8 cellular contexts compared by ENCODE assay signal in the genomic region with DNA sequence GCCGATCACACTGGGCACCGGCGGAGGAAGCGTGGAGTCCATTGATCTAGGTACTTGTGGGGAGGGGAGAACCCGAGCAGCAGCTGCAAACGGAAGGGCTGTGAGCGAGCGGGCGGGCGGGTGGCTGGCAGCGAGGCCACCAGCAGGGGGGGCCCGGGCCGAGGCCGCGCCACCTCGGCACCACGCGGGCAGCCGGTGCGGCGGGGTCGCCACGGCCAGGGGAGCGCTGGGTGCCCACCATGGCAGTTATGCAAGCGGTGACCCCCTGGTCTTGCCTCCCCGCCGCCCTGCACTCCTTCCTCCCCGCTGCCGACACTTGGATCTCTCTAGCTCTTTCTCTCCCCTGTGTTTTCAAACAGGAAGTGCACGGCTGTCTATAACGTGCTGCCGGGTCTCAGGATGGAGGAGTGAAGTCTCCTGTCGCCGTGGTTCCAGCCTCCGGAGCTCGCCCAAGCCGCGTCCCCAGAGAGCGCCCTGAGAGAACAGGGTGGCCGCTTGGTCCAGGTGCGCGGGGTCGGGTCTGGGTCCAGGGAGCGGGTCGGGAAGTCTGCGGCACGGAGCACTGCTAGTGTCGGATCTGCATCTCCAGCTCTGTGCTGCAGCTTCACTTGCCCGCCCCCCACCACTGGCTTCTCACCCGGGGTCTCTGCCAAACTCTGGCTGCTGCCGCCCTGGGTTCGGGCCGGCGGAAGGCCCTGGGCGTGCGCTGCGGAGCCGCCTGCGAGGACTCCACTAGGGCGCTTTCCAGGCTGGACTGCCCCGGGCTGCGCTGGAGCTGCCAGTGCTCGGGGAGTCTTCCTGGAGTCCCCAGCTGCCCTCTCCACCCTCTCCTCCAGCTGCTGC. TPM values are rescaled to one million over a fixed set of nuclear protein-coding genes. Genes with fewer than 3 reads are reported as not detected.
DNase-seq lines count a peak whose midpoint lies in the region; ATAC-seq and TF ChIP-seq lines count a peak whose summit lies in the region.

No MANE protein-coding gene starts in this region.

- peaks cover 10% of the 10 kb centered on the region for H3K4me1 ChIP-seq in RWPE2 (ENCODE audit: insufficient read depth, poor library complexity, severe bottlenecking)
- H3K4me1 ChIP-seq in osteoblast (ENCODE audit: insufficient read depth, low read length) = peaks cover 17% of the 10 kb centered on the region
- H3K4me1 ChIP-seq in tibial artery = peaks cover 0 to 14% (median 7%) of the 10 kb centered on the region in 4 donors

- no peaks in the 10 kb centered on the region for H4K20me1 ChIP-seq in osteoblast (ENCODE audit: insufficient read depth, low read length)

- DNase-seq in DMS153 treated with DMSO at 0.1 percent for 48 hours (lab: John Stamatoyannopoulos, UW; ENCODE audit: unreplicated experiment) (peak; percentile 63), HT-29 (ENCODE audit: low spot score) (peak; percentile 71), RWPE2 (ENCODE audit: low spot score) (peak; percentile 72), activated gamma-delta T cell treated with Interleukin-2 at 50 U/mL for 16 hours (peak; percentile 74), germinal center (ENCODE audit: low spot score) (peak; percentile 89), osteoblast (ENCODE audit: insufficient read length, low spot score, missing footprints) (peak; percentile 94), tibial artery (peak; percentile 58 to 68)

- peak overlapping the region; percentile 59 for H3K27ac ChIP-seq in RWPE2 (ENCODE audit: poor library complexity, severe bottlenecking)
- peak overlapping the region; percentile 81 for H3K27ac ChIP-seq in osteoblast (ENCODE audit: low read depth, low read length)
- peak overlapping the region; percentile 56 to 69 for H3K27ac ChIP-seq in tibial artery

- H3K36me3 ChIP-seq in RWPE2 (ENCODE audit: low read depth) (peaks cover 29% of the 10 kb centered on the region), osteoblast (ENCODE audit: insufficient read depth, low read length) (no peaks in the 10 kb centered on the region), tibial artery (no peaks in the 10 kb centered on the region)

- intact Hi-C loops in tibial artery (cut with DNase I; ENCODE audit: low total_unique reads) = no loop called here

- peak overlapping the region; percentile 78 for H2AFZ ChIP-seq in osteoblast (ENCODE audit: low read length)

- peak overlapping the region; percentile 96 for H3K4me2 ChIP-seq in osteoblast (ENCODE audit: insufficient read depth, low read length)

- H3K4me3 ChIP-seq in RWPE2 (ENCODE audit: severe bottlenecking) (peak overlapping the region; percentile 63), osteoblast (ENCODE audit: insufficient read depth, low read length) (peak overlapping the region; percentile 94), tibial artery (peak overlapping the region; percentile 62 to 72)

- ATAC-seq in GM21367 (IDR thresholded peaks at IDR 0.05; ENCODE audit: unreplicated experiment) = peak; percentile 82
- ATAC-seq in RWPE2 (ENCODE audit: low read depth) = peak; percentile 83

- H3K79me2 ChIP-seq in osteoblast (ENCODE audit: insufficient read depth, low read length) = peaks cover 32% of the 10 kb centered on the region

- H3K9me3 ChIP-seq in RWPE2 (ENCODE audit: severe bottlenecking) = no peaks in the 10 kb centered on the region
- H3K9me3 ChIP-seq in osteoblast (ENCODE audit: low read depth, low read length) = no peaks in the 10 kb centered on the region
- H3K9me3 ChIP-seq in tibial artery = no peaks in the 10 kb centered on the region

- H3K27me3 ChIP-seq in RWPE2 (ENCODE audit: insufficient read depth, poor library complexity, severe bottlenecking) (no peaks in the 10 kb centered on the region), osteoblast (ENCODE audit: insufficient read depth, low read length) (no peaks in the 10 kb centered on the region), tibial artery (no peaks in the 10 kb centered on the region)

- TF ChIP-seq CTCF in RWPE2 (IDR thresholded peaks at IDR 0.05; ENCODE audit: poor library complexity, severe bottlenecking) (peak; percentile 85), osteoblast (IDR thresholded peaks at IDR 0.05; ENCODE audit: extremely low read depth, low read depth, low read length) (peak; percentile 35), tibial artery (IDR thresholded peaks at IDR 0.05) (peak; percentile 60 to 61)

RNA-seq across cellular contexts. Expression of a gene that starts 22.7 kb away (rescaled TPM):
- total RNA-seq in HT-29 (2014; rRNA removed; shearing (Covaris generic)) = 16.7 and 17.0 TPM in 2 replicates
- total RNA-seq in osteoblast = 23.6 and 30.4 TPM in 2 replicates

Comparison
In these comparisons a context has a peak if more than half of its experiments do, and no peak if none do; other contexts are left out.
1. Peak in every context shown above with its lines: DNase-seq, ATAC-seq, H3K4me3 ChIP-seq and H3K27ac ChIP-seq.
2. CTCF ChIP-seq: peak in every context shown above with its lines; median percentile 85 in RWPE2; 60 in tibial artery; 35 in osteoblast.